Comparison of ENCODE assay signal across 16 cellular contexts in genomic region chr5:33195431-33196128, GRCh38.
DNase-seq lines count a peak whose midpoint lies in the region; FAIRE-seq and TF ChIP-seq lines count a peak whose summit lies in the region.
"Had no signal": no experiment of that assay in that cellular context is flagged by ENCODE, and none has a peak within 500 bp of the region (broad histone marks: within the 10 kb centered on the region; RNA-seq: fewer than 3 reads in every experiment).

No MANE protein-coding gene starts in this region.

- H3K36me3 Mint-ChIP-seq in astrocyte (ENCODE audit: low read depth, unreplicated experiment), result no peaks in the 10 kb centered on the region
- H3K36me3 Mint-ChIP-seq: activated naive CD8-positive, alpha-beta T cell treated with anti-CD3 and anti-CD28 coated beads, Interleukin-2, amount 10 ng/mL, durations not matched to agents 7 days and 5 days; stimulated activated memory B cell treated with anti-CD40 and anti-IgM and Interleukin-4, amounts not matched to agents 10 μg/mL and 1 μg/mL and 100 μg/mL, for 72 hours had no signal

- no peaks in the 10 kb centered on the region for H3K27me3 ChIP-seq in astrocyte (ENCODE audit: insufficient read depth, low read length)
- H3K27me3 ChIP-seq in effector memory CD4-positive, alpha-beta T cell (replicated peaks; ENCODE audit: control insufficient read depth, insufficient read depth, low read length, poor library complexity, severe bottlenecking), result no peaks in the 10 kb centered on the region
- H3K27me3 ChIP-seq: dorsolateral prefrontal cortex, right atrium auricular region, uterus had no signal

- H3K27me3 Mint-ChIP-seq in astrocyte (ENCODE audit: low read depth, unreplicated experiment), result no peaks in the 10 kb centered on the region
- H3K27me3 Mint-ChIP-seq: activated CD4-positive, alpha-beta T cell treated with anti-CD3 and anti-CD28 coated beads for 36 hours; activated naive CD8-positive, alpha-beta T cell treated with anti-CD3 and anti-CD28 coated beads, Interleukin-2, amount 10 ng/mL, durations not matched to agents 7 days and 5 days; stimulated activated memory B cell treated with anti-CD40 and anti-IgM and Interleukin-4, amounts not matched to agents 10 μg/mL and 1 μg/mL and 100 μg/mL, for 72 hours had no signal

- H3K27ac ChIP-seq in astrocyte (ENCODE audit: low read depth, low read length), result peak overlapping the region; percentile 30
- H3K27ac ChIP-seq in effector memory CD4-positive, alpha-beta T cell (ENCODE audit: insufficient read depth, low read length, poor library complexity, severe bottlenecking), result no peak overlapping the region
- H3K27ac ChIP-seq: dorsolateral prefrontal cortex, right atrium auricular region, uterus had no signal

- H3K4me3 ChIP-seq in astrocyte (ENCODE audit: insufficient read depth, low read depth, low read length), result no peak overlapping the region
- H3K4me3 ChIP-seq in effector memory CD4-positive, alpha-beta T cell (ENCODE audit: insufficient read depth, low read depth, low read length, poor library complexity, severe bottlenecking), result no peak overlapping the region
- H3K4me3 ChIP-seq: dorsolateral prefrontal cortex, right atrium auricular region, uterus had no signal

- no peak for TF ChIP-seq CTCF in astrocyte (IDR thresholded peaks at IDR 0.05; ENCODE audit: insufficient read depth, low read depth, low read length)

- peak overlapping the region; percentile 20 for H2AFZ ChIP-seq in astrocyte (ENCODE audit: low read depth, low read length)

- DNase-seq in H54 (ENCODE audit: insufficient read length, low spot score) (no peak), astrocyte (ENCODE audit: low read depth) (peak; percentile 75), fibroblast of the conjunctiva (ENCODE audit: low read depth) (peak; percentile 41), stromal cell of bone marrow (ENCODE audit: low read depth) (peak; percentile 28), pons (ENCODE audit: low spot score) (no peak), NOMO-1 treated with dmso at 0.1 percent for 144 hours (lab: John Stamatoyannopoulos, UW; ENCODE audit: unreplicated experiment) (no peak)
- DNase-seq in effector memory CD4-positive, alpha-beta T cell, result no peak
- DNase-seq: activated CD4-positive, alpha-beta T cell treated with anti-CD3 and anti-CD28 coated beads for 36 hours; activated naive CD8-positive, alpha-beta T cell treated with anti-CD3 and anti-CD28 coated beads, Interleukin-2, amount 10 ng/mL, durations not matched to agents 7 days and 5 days; dorsolateral prefrontal cortex; left cardiac atrium; NCI-H187 treated with DMSO at 0.1 percent for 48 hours; NCI-H69; uterus had no signal

- no peaks in the 10 kb centered on the region for H3K9me3 Mint-ChIP-seq in astrocyte (ENCODE audit: unreplicated experiment)

- no peaks in the 10 kb centered on the region for H3K79me2 ChIP-seq in astrocyte (ENCODE audit: insufficient read depth, low read length)

- TF ChIP-seq POLR2A in H54 (IDR thresholded peaks at IDR 0.05; ENCODE audit: low read depth, low read length), result no peak

- no peaks in the 10 kb centered on the region for H3K9me3 ChIP-seq in astrocyte (ENCODE audit: insufficient read depth, low read depth, low read length)
- H3K9me3 ChIP-seq in effector memory CD4-positive, alpha-beta T cell (ENCODE audit: control insufficient read depth, low read length), result no peaks in the 10 kb centered on the region
- H3K9me3 ChIP-seq: uterus had no signal

- H3K4me2 ChIP-seq in astrocyte (ENCODE audit: low read length), result peak overlapping the region; percentile 61

- H3K4me1 Mint-ChIP-seq in astrocyte (ENCODE audit: low read depth, unreplicated experiment), result peaks cover 7% of the 10 kb centered on the region
- H3K4me1 Mint-ChIP-seq: activated CD4-positive, alpha-beta T cell treated with anti-CD3 and anti-CD28 coated beads for 36 hours; activated naive CD8-positive, alpha-beta T cell treated with anti-CD3 and anti-CD28 coated beads, Interleukin-2, amount 10 ng/mL, durations not matched to agents 7 days and 5 days; stimulated activated memory B cell treated with anti-CD40 and anti-IgM and Interleukin-4, amounts not matched to agents 10 μg/mL and 1 μg/mL and 100 μg/mL, for 72 hours had no signal

- H3K36me3 ChIP-seq in astrocyte (ENCODE audit: insufficient read depth, low read length), result no peaks in the 10 kb centered on the region
- H3K36me3 ChIP-seq in effector memory CD4-positive, alpha-beta T cell (ENCODE audit: control insufficient read depth, insufficient read depth, low read length), result no peaks in the 10 kb centered on the region
- H3K36me3 ChIP-seq: right atrium auricular region, uterus had no signal

- peaks cover 8% of the 10 kb centered on the region for H3K4me1 ChIP-seq in astrocyte (ENCODE audit: insufficient read depth, low read length)
- no peaks in the 10 kb centered on the region for H3K4me1 ChIP-seq in effector memory CD4-positive, alpha-beta T cell (ENCODE audit: control insufficient read depth, insufficient read depth, low read length, poor library complexity, severe bottlenecking)
- H3K4me1 ChIP-seq: right atrium auricular region, uterus had no signal

- H3K27ac Mint-ChIP-seq in astrocyte (ENCODE audit: unreplicated experiment), result peak overlapping the region; percentile 1
- H3K27ac Mint-ChIP-seq: activated CD4-positive, alpha-beta T cell treated with anti-CD3 and anti-CD28 coated beads for 36 hours; activated naive CD8-positive, alpha-beta T cell treated with anti-CD3 and anti-CD28 coated beads, Interleukin-2, amount 10 ng/mL, durations not matched to agents 7 days and 5 days; stimulated activated memory B cell treated with anti-CD40 and anti-IgM and Interleukin-4, amounts not matched to agents 10 μg/mL and 1 μg/mL and 100 μg/mL, for 72 hours had no signal

- no peak overlapping the region for H3K9ac ChIP-seq in astrocyte (ENCODE audit: low read length)

- FAIRE-seq in H54 (lab: Jason Lieb, UNC) (peak; percentile 89), astrocyte (lab: Jason Lieb, UNC) (peak; percentile 86)

- H4K20me1 ChIP-seq in astrocyte (ENCODE audit: insufficient read depth, low read length), result no peaks in the 10 kb centered on the region

- H3K4me3 Mint-ChIP-seq in astrocyte (ENCODE audit: unreplicated experiment), result no peak overlapping the region
- H3K4me3 Mint-ChIP-seq: activated CD4-positive, alpha-beta T cell treated with anti-CD3 and anti-CD28 coated beads for 36 hours; activated naive CD8-positive, alpha-beta T cell treated with anti-CD3 and anti-CD28 coated beads, Interleukin-2, amount 10 ng/mL, durations not matched to agents 7 days and 5 days; stimulated activated memory B cell treated with anti-CD40 and anti-IgM and Interleukin-4, amounts not matched to agents 10 μg/mL and 1 μg/mL and 100 μg/mL, for 72 hours had no signal

Comparison
In these comparisons a context has a peak if more than half of its experiments do, and no peak if none do; other contexts are left out.
1. DNase-seq: peak in astrocyte (single experiment), fibroblast of the conjunctiva (single experiment) and stromal cell of bone marrow (single experiment); none in H54 (single experiment), effector memory CD4-positive, alpha-beta T cell (0 of 3), pons (single experiment) and NOMO-1 treated with dmso at 0.1 percent for 144 hours (single experiment).